14 cellular contexts compared by ENCODE assay signal in the genomic region with DNA sequence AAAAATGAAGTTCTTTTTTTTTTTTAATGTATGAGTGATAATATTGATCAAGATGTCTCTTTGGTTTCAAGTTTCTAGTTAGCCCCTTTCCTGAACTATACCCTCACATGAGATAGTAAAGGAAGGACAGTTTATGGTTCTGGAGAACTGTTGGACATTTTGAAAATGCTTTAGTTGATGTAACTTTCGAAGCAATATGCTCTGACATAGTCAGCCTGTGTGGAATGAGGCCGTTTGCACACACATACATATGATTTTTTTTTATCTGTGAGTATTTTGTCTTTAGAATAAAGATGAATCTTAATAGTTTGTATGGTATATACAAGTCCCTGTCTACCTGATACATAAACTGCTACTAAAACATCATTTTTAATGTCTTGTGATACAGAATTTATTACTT.
DNase-seq lines count a peak whose midpoint lies in the region; ATAC-seq, FAIRE-seq and TF ChIP-seq lines count a peak whose summit lies in the region.
"Had no signal": no experiment of that assay in that cellular context is flagged by ENCODE, and none has a peak within 500 bp of the region (broad histone marks: within the 10 kb centered on the region; RNA-seq: fewer than 3 reads in every experiment).

No MANE protein-coding gene starts in this region.

- no peak overlapping the region for H4K8ac ChIP-seq in H9 (replicated peaks; ENCODE audit: insufficient read length, low read depth, low read length)

- peak overlapping the region; percentile 93 for H3K27ac Mint-ChIP-seq in astrocyte (ENCODE audit: unreplicated experiment)
- no peak overlapping the region for H3K27ac Mint-ChIP-seq in H9

- H2AK5ac ChIP-seq in H9 (ENCODE audit: insufficient read length, low read length), result no peak overlapping the region

- no peak overlapping the region for H3K23ac ChIP-seq in H9 (ENCODE audit: insufficient read length, low read depth, low read length)

- DNase-seq in right atrium auricular region (ENCODE audit: low spot score) (no peak), left ventricle myocardium superior (no peak), astrocyte (ENCODE audit: low read depth) (no peak), upper lobe of right lung (no peak), NCI-H526 (lab: John Stamatoyannopoulos, UW) (no peak), H9 (no peak), RPMI8226 (no peak)
- DNase-seq: activated CD4-positive, alpha-beta T cell treated with anti-CD3 and anti-CD28 coated beads for 1 hour; activated naive CD4-positive, alpha-beta T cell; GF-D8; NCI-H1694; posterior cingulate gyrus; testis had no signal

- H2BK12ac ChIP-seq in H9 (ENCODE audit: insufficient read length, low read depth, low read length), result no peak overlapping the region

- H3K4me2 ChIP-seq in astrocyte (ENCODE audit: low read length) (peak overlapping the region; percentile 82), H9 (ENCODE audit: insufficient read depth, insufficient read length, low read length) (no peak overlapping the region)

- H3K4me3 Mint-ChIP-seq in astrocyte (ENCODE audit: unreplicated experiment) (no peak overlapping the region), H9 (no peak overlapping the region)

- H3K36me3 Mint-ChIP-seq in astrocyte (ENCODE audit: low read depth, unreplicated experiment) (peaks cover 2% of the 10 kb centered on the region), H9 (ENCODE audit: insufficient read depth in 1 of 3, low read depth in 3 of 3) (no peaks in the 10 kb centered on the region; a peak in 1 of 7 replicates)

- H4K91ac ChIP-seq in H9 (ENCODE audit: insufficient read length, low read depth, low read length), result no peak overlapping the region

- no peak overlapping the region for H2BK20ac ChIP-seq in H9 (ENCODE audit: low read depth, low read length, poor library complexity, severe bottlenecking)

- no peak overlapping the region for H4K5ac ChIP-seq in H9 (ENCODE audit: insufficient read length, low read depth, low read length)

- H3K14ac ChIP-seq in H9 (ENCODE audit: insufficient read depth, low read length), result no peak overlapping the region

- H3K36me3 ChIP-seq in right atrium auricular region (no peaks in the 10 kb centered on the region), astrocyte (ENCODE audit: insufficient read depth, low read length) (no peaks in the 10 kb centered on the region), muscle layer of duodenum (ENCODE audit: control insufficient read depth in 1 of 2, insufficient read depth in 2 of 2, low read length in 2 of 2) (no peaks in the 10 kb centered on the region), upper lobe of right lung (no peaks in the 10 kb centered on the region)

- H3K18ac ChIP-seq in H9 (ENCODE audit: insufficient read length, low read depth, low read length), result no peak overlapping the region

- H3K9me3 ChIP-seq in right atrium auricular region (no peaks in the 10 kb centered on the region), astrocyte (ENCODE audit: insufficient read depth, low read depth, low read length) (no peaks in the 10 kb centered on the region), muscle layer of duodenum (ENCODE audit: control insufficient read depth in 1 of 2, low read length in 2 of 2) (no peaks in the 10 kb centered on the region), upper lobe of right lung (no peaks in the 10 kb centered on the region), H9 (ENCODE audit: control insufficient read depth, low read depth, low read length) (no peaks in the 10 kb centered on the region)
- H3K9me3 ChIP-seq: testis had no signal

- ATAC-seq in left ventricle myocardium superior (no peak), upper lobe of right lung (no peak)

- H4K20me1 ChIP-seq in astrocyte (ENCODE audit: insufficient read depth, low read length) (peaks cover 16% of the 10 kb centered on the region), H9 (ENCODE audit: control insufficient read depth, insufficient read depth, insufficient read length) (no peaks in the 10 kb centered on the region)

- no peak overlapping the region for H2BK5ac ChIP-seq in H9 (ENCODE audit: insufficient read length, low read length)

- peak overlapping the region; percentile 68 for H3K9ac ChIP-seq in astrocyte (ENCODE audit: low read length)
- no peak overlapping the region for H3K9ac ChIP-seq in H9 (ENCODE audit: extremely low read depth, insufficient read length, low read length)

- peak overlapping the region; percentile 33 to 83 for H3K27ac ChIP-seq in right atrium auricular region
- H3K27ac ChIP-seq in astrocyte (ENCODE audit: low read depth, low read length), result peak overlapping the region; percentile 91
- H3K27ac ChIP-seq in muscle layer of duodenum (ENCODE audit: low read length), result peak overlapping the region; percentile 34
- peak overlapping the region; percentile 28 for H3K27ac ChIP-seq in upper lobe of right lung
- no peak overlapping the region for H3K27ac ChIP-seq in H9 (ENCODE audit: insufficient read length, low read depth, low read length)
- H3K27ac ChIP-seq: testis had no signal

- H3K23me2 ChIP-seq in H9 (ENCODE audit: insufficient read length, low read depth, low read length, poor library complexity, severe bottlenecking), result no peaks in the 10 kb centered on the region

- H3K79me2 ChIP-seq in astrocyte (ENCODE audit: insufficient read depth, low read length), result peaks cover 93% of the 10 kb centered on the region
- H3K79me2 ChIP-seq in H9 (ENCODE audit: insufficient read depth, low read length), result peaks cover 16% of the 10 kb centered on the region; the same call in 1 of the 2 replicates

- no peaks in the 10 kb centered on the region for H3K27me3 ChIP-seq in right atrium auricular region
- H3K27me3 ChIP-seq in astrocyte (ENCODE audit: insufficient read depth, low read length), result no peaks in the 10 kb centered on the region
- H3K27me3 ChIP-seq in muscle layer of duodenum (ENCODE audit: low read depth, low read length), result no peaks in the 10 kb centered on the region
- H3K27me3 ChIP-seq in upper lobe of right lung, result no peaks in the 10 kb centered on the region
- H3K27me3 ChIP-seq in H9 (ENCODE audit: insufficient read depth, low read length), result no peaks in the 10 kb centered on the region
- H3K27me3 ChIP-seq: testis had no signal

- FAIRE-seq in astrocyte (lab: Jason Lieb, UNC), result no peak

- intact Hi-C loops in left ventricle myocardium superior (cut with micrococcal nuclease) (no loop called here), upper lobe of right lung (cut with DNase I) (no loop called here)

- no peak for TF ChIP-seq CTCF in right atrium auricular region (IDR thresholded peaks at IDR 0.05)
- TF ChIP-seq CTCF in astrocyte (IDR thresholded peaks at IDR 0.05; ENCODE audit: insufficient read depth, low read depth, low read length), result no peak
- no peak for TF ChIP-seq CTCF in upper lobe of right lung (IDR thresholded peaks at IDR 0.05)
- no peak for TF ChIP-seq CTCF in H9 (conservative IDR thresholded peaks at IDR 0.05)

- H3K4me1 ChIP-seq in right atrium auricular region (peaks cover 0 to 75% of the 10 kb centered on the region in 2 donors), astrocyte (ENCODE audit: insufficient read depth, low read length) (peaks cover 40% of the 10 kb centered on the region), muscle layer of duodenum (ENCODE audit: control insufficient read depth in 1 of 2, insufficient read depth in 2 of 2, low read length in 2 of 2) (peaks cover 16 to 34% of the 10 kb centered on the region in 2 donors), upper lobe of right lung (peaks cover 34% of the 10 kb centered on the region), H9 (ENCODE audit: insufficient read depth, low read length) (peaks cover 14% of the 10 kb centered on the region; the same call in 1 of the 2 replicates)

- peaks cover 50% of the 10 kb centered on the region for H3K4me1 Mint-ChIP-seq in astrocyte (ENCODE audit: low read depth, unreplicated experiment)
- H3K4me1 Mint-ChIP-seq in H9, result peaks cover 33 to 35% of the 10 kb centered on the region in 2 experiments

- H3K27me3 Mint-ChIP-seq in astrocyte (ENCODE audit: low read depth, unreplicated experiment), result no peaks in the 10 kb centered on the region
- no peaks in the 10 kb centered on the region for H3K27me3 Mint-ChIP-seq in H9 (ENCODE audit: low read depth)

- H3K4me3 ChIP-seq in right atrium auricular region, result no peak overlapping the region
- H3K4me3 ChIP-seq in astrocyte (ENCODE audit: insufficient read depth, low read depth, low read length), result no peak overlapping the region
- H3K4me3 ChIP-seq in muscle layer of duodenum (ENCODE audit: low read depth in 1 of 2, low read length in 2 of 2), result no peak overlapping the region
- no peak overlapping the region for H3K4me3 ChIP-seq in upper lobe of right lung
- H3K4me3 ChIP-seq: testis had no signal

- no peak overlapping the region for H2AFZ ChIP-seq in astrocyte (ENCODE audit: low read depth, low read length)
- H2AFZ ChIP-seq in H9 (ENCODE audit: low read length), result no peak overlapping the region

- H3K9me3 Mint-ChIP-seq in astrocyte (ENCODE audit: unreplicated experiment) (no peaks in the 10 kb centered on the region), H9 (no peaks in the 10 kb centered on the region)

- H3K56ac ChIP-seq in H9 (ENCODE audit: insufficient read length, low read depth, low read length), result no peak overlapping the region

- no peak overlapping the region for H3K4ac ChIP-seq in H9 (ENCODE audit: low read depth, low read length)

- no peak overlapping the region for H2BK15ac ChIP-seq in H9 (ENCODE audit: low read depth, low read length)

- no peak overlapping the region for H2BK120ac ChIP-seq in H9 (ENCODE audit: low read depth, low read length, poor library complexity, severe bottlenecking)

- WGBS in H9 (ENCODE audit: extremely low coverage, insufficient read length, low lambda C conversion rate), result no CpG with 5 or more reads among the region's 2 CpGs

- H3T11ph ChIP-seq in H9 (ENCODE audit: low read length), result no peak overlapping the region

- H3K79me1 ChIP-seq in H9 (ENCODE audit: insufficient read depth, low read depth, low read length, poor library complexity, severe bottlenecking), result peaks cover 2% of the 10 kb centered on the region
